ENCODE assay signal across 8 cellular contexts in the genomic region with DNA sequence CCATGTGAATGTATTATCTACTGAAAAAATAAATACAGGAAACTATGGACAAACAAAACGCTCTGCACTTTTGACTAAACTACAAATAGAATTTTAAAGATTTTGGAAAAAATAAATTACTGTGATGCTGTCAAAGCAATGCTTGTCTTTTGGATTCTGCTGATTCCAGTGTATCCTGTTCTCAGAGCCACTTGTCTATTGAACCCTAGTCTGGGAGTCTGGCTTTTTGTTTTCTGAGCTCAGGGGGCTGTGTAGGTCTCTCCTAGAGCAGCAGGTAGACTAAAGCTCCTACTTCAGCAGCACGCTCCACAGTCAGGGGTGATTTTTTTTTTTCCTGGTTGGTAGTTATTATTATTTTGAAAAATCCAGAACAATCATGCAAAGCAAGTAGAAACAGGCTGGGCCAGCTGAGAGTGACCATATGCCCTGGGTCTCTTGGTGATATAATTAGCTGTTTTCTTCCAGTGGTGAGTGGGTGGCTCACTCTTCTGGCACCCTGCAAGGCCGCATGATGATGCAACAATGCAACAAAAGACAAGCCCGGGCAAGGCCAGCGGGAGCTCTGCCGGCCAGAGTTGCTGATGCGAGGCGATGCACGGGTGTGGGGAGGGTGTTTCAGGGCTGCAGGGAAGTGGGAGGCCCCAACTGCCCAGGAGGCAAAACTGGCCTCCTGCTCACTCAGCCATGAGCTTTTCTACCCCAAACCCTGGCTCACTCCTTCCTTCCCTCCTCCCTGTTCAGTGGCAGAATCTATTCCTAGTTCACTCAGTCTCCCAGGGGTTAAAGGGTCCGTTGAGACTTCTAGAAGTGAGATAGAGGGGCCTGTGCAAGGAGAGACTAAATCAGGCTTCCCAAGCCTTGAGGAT. TPM values are rescaled to one million over a fixed set of nuclear protein-coding genes. Genes with fewer than 3 reads are reported as not detected.
DNase-seq lines count a peak whose midpoint lies in the region; ATAC-seq and TF ChIP-seq lines count a peak whose summit lies in the region.

No MANE protein-coding gene starts in this region.

- peak; percentile 74 for ATAC-seq in HG02884 (IDR thresholded peaks at IDR 0.05; ENCODE audit: unreplicated experiment)

- no peak for TF ChIP-seq CTCF in left ventricle myocardium inferior (IDR thresholded peaks at IDR 0.05; ENCODE audit: borderline replicate concordance)

- H3K4me3 Mint-ChIP-seq in activated CD4-positive, alpha-beta T cell treated with anti-CD3 and anti-CD28 coated beads, Interleukin-2, amount 10 ng/mL, durations not matched to agents 24 days and 14 days = no peak overlapping the region

- H3K9me3 Mint-ChIP-seq in activated CD4-positive, alpha-beta T cell treated with anti-CD3 and anti-CD28 coated beads, Interleukin-2, amount 10 ng/mL, durations not matched to agents 24 days and 14 days = no peaks in the 10 kb centered on the region

- H3K27ac Mint-ChIP-seq in activated CD4-positive, alpha-beta T cell treated with anti-CD3 and anti-CD28 coated beads, Interleukin-2, amount 10 ng/mL, durations not matched to agents 24 days and 14 days = peak overlapping the region; percentile 45

- H3K9ac ChIP-seq in adipocyte (ENCODE audit: low read length) = peak overlapping the region; percentile 80

- H3K36me3 ChIP-seq in adipocyte (ENCODE audit: control insufficient read depth, insufficient read depth, low read length, severe bottlenecking) (no peaks in the 10 kb centered on the region), left ventricle myocardium inferior (no peaks in the 10 kb centered on the region)

- no peak for DNase-seq in activated CD4-positive, alpha-beta T cell treated with anti-CD3 and anti-CD28 coated beads, Interleukin-2, amount 10 ng/mL, durations not matched to agents 24 days and 14 days
- no peak for DNase-seq in activated CD4-positive, alpha-beta T cell treated with anti-CD3 and anti-CD28 coated beads, Interleukin-2, amount 50 U/mL, for 1 hour
- peak; percentile 86 to 93 for DNase-seq in NCI-H2081 (lab: John Stamatoyannopoulos, UW)
- DNase-seq in adipocyte (ENCODE audit: low read depth) = peak; percentile 93
- peak; percentile 75 for DNase-seq in left ventricle myocardium inferior
- peak; percentile 78 for DNase-seq in retina
- no peak for DNase-seq in activated T-cell treated with anti-CD3 and anti-CD28 coated beads, Interleukin-2, amount 50 U/mL, for 48 hours

- H3K4me1 Mint-ChIP-seq in activated CD4-positive, alpha-beta T cell treated with anti-CD3 and anti-CD28 coated beads, Interleukin-2, amount 10 ng/mL, durations not matched to agents 24 days and 14 days = peaks cover 18% of the 10 kb centered on the region

- peak overlapping the region; percentile 14 for H3K4me3 ChIP-seq in adipocyte (ENCODE audit: low read length)
- no peak overlapping the region for H3K4me3 ChIP-seq in left ventricle myocardium inferior

- H3K9me3 ChIP-seq in adipocyte (ENCODE audit: control insufficient read depth, low read length) (no peaks in the 10 kb centered on the region), left ventricle myocardium inferior (replicated peaks) (no peaks in the 10 kb centered on the region)

- H3K27me3 ChIP-seq in adipocyte (replicated peaks; ENCODE audit: control insufficient read depth, insufficient read depth, low read length) (no peaks in the 10 kb centered on the region), left ventricle myocardium inferior (ENCODE audit: low read depth) (no peaks in the 10 kb centered on the region)

- H3K36me3 Mint-ChIP-seq in activated CD4-positive, alpha-beta T cell treated with anti-CD3 and anti-CD28 coated beads, Interleukin-2, amount 10 ng/mL, durations not matched to agents 24 days and 14 days (ENCODE audit: low read depth) = no peaks in the 10 kb centered on the region

- peak overlapping the region; percentile 59 for H3K27ac ChIP-seq in left ventricle myocardium inferior (replicated peaks)

- H3K27me3 Mint-ChIP-seq in activated CD4-positive, alpha-beta T cell treated with anti-CD3 and anti-CD28 coated beads, Interleukin-2, amount 10 ng/mL, durations not matched to agents 24 days and 14 days = peaks cover 6% of the 10 kb centered on the region

- intact Hi-C loops in activated CD4-positive, alpha-beta T cell treated with anti-CD3 and anti-CD28 coated beads, Interleukin-2, amount 10 ng/mL, durations not matched to agents 24 days and 14 days (cut with micrococcal nuclease) = no loop called here
- intact Hi-C loops in left ventricle myocardium inferior (cut with micrococcal nuclease) = no loop called here

- H3K4me1 ChIP-seq in adipocyte (ENCODE audit: control insufficient read depth, insufficient read depth, low read length) = peaks cover 38% of the 10 kb centered on the region
- peaks cover 22% of the 10 kb centered on the region for H3K4me1 ChIP-seq in left ventricle myocardium inferior

RNA-seq across cellular contexts. Expression of a gene that starts 11.6 kb away (rescaled TPM):
- total RNA-seq in activated CD4-positive, alpha-beta T cell treated with anti-CD3 and anti-CD28 coated beads, Interleukin-2, amount 10 ng/mL, durations not matched to agents 24 days and 14 days = 77.8 and 82.7 TPM in 2 replicates
- 67.2 TPM for total RNA-seq in left ventricle myocardium inferior

RNA-seq across cellular contexts. Expression of a gene that starts 30.7 kb away (rescaled TPM):
- 0.07 TPM in 1 of 2 replicates, not detected in the other for total RNA-seq in activated CD4-positive, alpha-beta T cell treated with anti-CD3 and anti-CD28 coated beads, Interleukin-2, amount 10 ng/mL, durations not matched to agents 24 days and 14 days
- 0.05 TPM for total RNA-seq in left ventricle myocardium inferior

Comparison
In these comparisons a context has a peak if more than half of its experiments do, and no peak if none do; other contexts are left out.
1. DNase-seq: peak in NCI-H2081 (2 of 2), adipocyte (single experiment), left ventricle myocardium inferior (single experiment) and retina (single experiment); none in activated CD4-positive, alpha-beta T cell treated with anti-CD3 and anti-CD28 coated beads, Interleukin-2, amount 10 ng/mL, durations not matched to agents 24 days and 14 days (single experiment), activated CD4-positive, alpha-beta T cell treated with anti-CD3 and anti-CD28 coated beads, Interleukin-2, amount 50 U/mL, for 1 hour (single experiment) and activated T-cell treated with anti-CD3 and anti-CD28 coated beads, Interleukin-2, amount 50 U/mL, for 48 hours (0 of 2).